Comparison of ENCODE assay signal across 10 cellular contexts in genomic region chr16:81740163-81740562, GRCh38. TPM values are rescaled to one million over a fixed set of nuclear protein-coding genes. Genes with fewer than 3 reads are reported as not detected.
A peak's percentile ranks its signal among the peaks of the same experiment; 100 is the strongest.
DNase-seq lines count a peak whose midpoint lies in the region; ATAC-seq, FAIRE-seq and TF ChIP-seq lines count a peak whose summit lies in the region.
"Had no signal": no experiment of that assay in that cellular context is flagged by ENCODE, and none has a peak within 500 bp of the region (broad histone marks: within the 10 kb centered on the region; RNA-seq: fewer than 3 reads in every experiment).

No MANE protein-coding gene starts in this region.

- H3K9me3 ChIP-seq in A549 (no peaks in the 10 kb centered on the region), PC-3 (ENCODE audit: low read length) (no peaks in the 10 kb centered on the region)

- H3K9me2 ChIP-seq in PC-3 (replicated peaks; ENCODE audit: low read length): no peaks in the 10 kb centered on the region

- H3K27me3 ChIP-seq in PC-3 (ENCODE audit: low read length): no peaks in the 10 kb centered on the region

- H3K79me2 ChIP-seq in PC-3 (ENCODE audit: low read length): no peaks in the 10 kb centered on the region

- H3K4me1 ChIP-seq in A549 (peaks cover 9% of the 10 kb centered on the region), PC-3 (ENCODE audit: insufficient read depth, low read length) (peaks cover 5% of the 10 kb centered on the region; the same call in 1 of the 2 replicates)

- H3K4me3 ChIP-seq in A549 (no peak overlapping the region), PC-3 (ENCODE audit: low read length) (no peak overlapping the region)

- TF ChIP-seq POLR2A in A549 (IDR thresholded peaks at IDR 0.05; ENCODE audit: low read length): no peak

- H3K4me2 ChIP-seq in A549 (no peak overlapping the region), PC-3 (ENCODE audit: low read length) (no peak overlapping the region)

- H3K9ac ChIP-seq in PC-3 (ENCODE audit: low read length): no peak overlapping the region

- POLR2A ChIA-PET in A549 (lab: Yijun Ruan, JAX): no interaction called here
- POLR2A ChIA-PET in PC-3 (lab: Charles Lee; ENCODE audit: unreplicated experiment): no interaction called here
- POLR2A ChIA-PET in RWPE1 (lab: Yijun Ruan, JAX; ENCODE audit: low non-redundant PET): no interaction called here

- no peak for TF ChIP-seq RAD21 in A549 (conservative IDR thresholded peaks at IDR 0.05 in 1 of 2, IDR thresholded peaks at IDR 0.05 in 1 of 2)

- H3F3A ChIP-seq in PC-3 (ENCODE audit: low read length, unreplicated experiment): no peaks in the 10 kb centered on the region

- WGBS in A549 (ENCODE audit: missing lambda C conversion rate): 71% methylated on average over 8 of the region's 8 CpGs

- peak in 1 of 2 experiments; percentile 33; a peak in 2 of 6 replicates for ATAC-seq in A549
- ATAC-seq in GM18909 (IDR thresholded peaks at IDR 0.05; ENCODE audit: poor library complexity, unreplicated experiment): peak; percentile 75
- ATAC-seq in HG02763 (IDR thresholded peaks at IDR 0.05; ENCODE audit: unreplicated experiment): peak; percentile 54
- ATAC-seq in PC-3: no peak

- CTCF ChIA-PET in A549 (lab: Yijun Ruan, JAX): interaction anchor here (0.6 to 9.9 kb wide), 8 partner anchors 10 to 762 kb away, joined by 3 to 91 read pairs (median 8); no protein-coding TSS in a partner anchor
- CTCF ChIA-PET in PC-3 (lab: Charles Lee): no interaction called here
- CTCF ChIA-PET in RWPE1 (lab: Yijun Ruan, JAX): interaction anchor here (0.5 to 0.6 kb wide), 4 partner anchors 10 to 421 kb away, joined by 3 to 4 read pairs (median 3); no protein-coding TSS in a partner anchor

- no peaks in the 10 kb centered on the region for H4K20me1 ChIP-seq in PC-3 (ENCODE audit: low read length)

- peak overlapping the region in 1 of 2 experiments; percentile 46; a peak in 3 of 6 replicates for H3K27ac ChIP-seq in A549
- H3K27ac ChIP-seq in PC-3 (ENCODE audit: low read length): no peak overlapping the region
- no peak overlapping the region for H3K27ac ChIP-seq in RWPE1

- TF ChIP-seq CTCF in A549 (IDR thresholded peaks at IDR 0.05) (no peak), PC-3 (conservative IDR thresholded peaks at IDR 0.05; ENCODE audit: low read depth, low read length) (no peak), RWPE1 (conservative IDR thresholded peaks at IDR 0.05; ENCODE audit: low read depth) (no peak)

- intact Hi-C loops in PC-3 (cut with micrococcal nuclease): loop anchor here (2.0 kb wide), 1 partner anchor 29 kb away; no protein-coding TSS in a partner anchor

- no peaks in the 10 kb centered on the region for H3K36me3 ChIP-seq in PC-3 (ENCODE audit: low read depth, low read length)

- no peak overlapping the region for H2AFZ ChIP-seq in PC-3 (ENCODE audit: low read length)

- no TSS peak for BruUV-seq in PC-3 (replicated peaks; lab: Mats Ljungman, UMichigan)

- DNase-seq in A549 (ENCODE audit: low read depth in 1 of 2, low spot score in 1 of 2) (no peak), NAMALWA (ENCODE audit: low spot score) (peak; percentile 88), PC-3 (no peak), NCI-H524 (lab: John Stamatoyannopoulos, UW) (no peak), RWPE1 (ENCODE audit: low spot score) (no peak), NCI-H510A (lab: John Stamatoyannopoulos, UW) (no peak)
- DNase-seq: activated CD4-positive, alpha-beta T cell treated with anti-CD3 and anti-CD28 coated beads, Interleukin-2, amount 50 U/mL, for 1 hour had no signal

- no peak for TF ChIP-seq EP300 in A549 (IDR thresholded peaks at IDR 0.05)

- FAIRE-seq in A549 (lab: Jason Lieb, UNC): no peak

TF ChIP-seq in A549, 52 proteins besides CTCF, POLR2A, EP300 and RAD21:
- TF ChIP-seq CEBPB (IDR thresholded peaks at IDR 0.05) (no peak), RFX5 (IDR thresholded peaks at IDR 0.05) (no peak), USF2 (IDR thresholded peaks at IDR 0.05) (0 out of 2 replicates have a peak, but pooled peaks have one; percentile 42)

RNA-seq across cellular contexts. Expression of gene PLCG2, which starts 38.9 kb away (rescaled TPM):
- polyA plus RNA-seq in A549 (2011; rRNA removed) (6.0 and 8.2 TPM in 2 replicates), A549 (2017; fragmentation: RNase III; extraction: RNeasy Plus Mini Kit Qiagen cat#74134 plus additional on column Dnase treatment) (2.5 to 2.8 TPM (median 2.8 TPM) in 3 replicates)
- 3.6 and 4.2 TPM in 2 replicates for polyA plus RNA-seq in A549 (2012; cell fraction: cytosol; rRNA removed)
- polyA plus RNA-seq in A549 (2012; cell fraction: nucleus; rRNA removed): 13.4 and 13.8 TPM in 2 replicates
- 16.9 and 22.0 TPM in 2 replicates for polyA minus RNA-seq in A549 (2011; rRNA and poly(A)+ RNA removed)
- 3.5 and 5.9 TPM in 2 replicates for total RNA-seq in PC-3 (2014; rRNA removed)
- polyA plus RNA-seq: neural cell had no signal
